Comparison of ENCODE assay signal across 12 cellular contexts in the genomic region with DNA sequence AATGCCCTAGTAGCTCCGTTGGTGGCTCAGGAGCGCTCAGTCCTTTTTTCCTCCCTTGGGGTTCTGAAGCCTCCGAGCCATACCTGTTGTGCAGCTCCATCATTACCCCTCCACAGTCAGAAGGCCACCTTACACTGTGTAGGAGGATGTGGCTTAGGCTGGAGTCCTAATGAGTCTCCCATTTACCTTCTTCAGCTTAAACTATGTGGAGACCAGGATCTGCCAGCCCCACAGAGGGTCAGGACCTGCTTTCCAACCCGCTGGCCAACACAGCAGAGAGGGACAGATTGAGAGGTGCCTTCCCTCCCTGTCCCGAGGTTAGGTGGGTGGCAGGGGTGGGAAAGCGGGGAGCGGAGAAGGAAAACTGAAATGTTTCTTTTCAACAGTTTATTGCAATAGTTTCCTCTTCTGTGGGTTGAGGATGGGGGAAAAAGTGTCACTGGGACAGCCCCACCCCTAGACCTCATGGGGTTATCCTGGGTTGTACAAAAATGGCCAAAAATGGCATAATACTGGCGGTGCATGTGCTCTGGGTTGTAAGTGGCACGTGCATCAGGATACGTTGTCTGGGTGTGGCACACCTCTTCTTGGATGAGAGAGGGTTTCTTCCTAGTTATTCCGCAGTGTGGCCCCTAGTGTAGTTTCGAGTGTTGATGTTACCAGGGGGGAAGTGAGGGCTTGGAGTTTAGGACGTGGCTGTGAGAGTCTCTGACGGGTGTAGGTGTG. TPM values are rescaled to one million over a fixed set of nuclear protein-coding genes. Genes with fewer than 3 reads are reported as not detected.
DNase-seq lines count a peak whose midpoint lies in the region; ATAC-seq and TF ChIP-seq lines count a peak whose summit lies in the region.
"Had no signal": no experiment of that assay in that cellular context is flagged by ENCODE, and none has a peak within 500 bp of the region (broad histone marks: within the 10 kb centered on the region; RNA-seq: fewer than 3 reads in every experiment).

No MANE protein-coding gene starts in this region.

- CTCF ChIA-PET in activated CD8-positive, alpha-beta T cell treated with anti-CD3 and anti-CD28 coated beads for 36 hours (lab: Charles Lee) = interaction anchor here (0.9 to 11.4 kb wide), 6 partner anchors 15 to 41 kb away, joined by 3 to 154 read pairs (median 18); no protein-coding TSS in a partner anchor

- no peaks in the 10 kb centered on the region for H3K9me3 Mint-ChIP-seq in activated CD8-positive, alpha-beta T cell treated with anti-CD3 and anti-CD28 coated beads for 36 hours
- H3K9me3 Mint-ChIP-seq in stimulated activated effector memory CD8-positive, alpha-beta T cell treated with anti-CD3 and anti-CD28 coated beads, Interleukin-12 subunit alpha, Interleukin-12 subunit beta, amount 100 ng/mL, for 72 hours = no peaks in the 10 kb centered on the region

- H3K36me3 Mint-ChIP-seq in activated CD8-positive, alpha-beta T cell treated with anti-CD3 and anti-CD28 coated beads for 36 hours (ENCODE audit: low read depth) = peaks cover 41% of the 10 kb centered on the region
- peaks cover 45% of the 10 kb centered on the region for H3K36me3 Mint-ChIP-seq in stimulated activated effector memory CD8-positive, alpha-beta T cell treated with anti-CD3 and anti-CD28 coated beads, Interleukin-12 subunit alpha, Interleukin-12 subunit beta, amount 100 ng/mL, for 72 hours

- H3K4me1 Mint-ChIP-seq in activated CD8-positive, alpha-beta T cell treated with anti-CD3 and anti-CD28 coated beads for 36 hours (ENCODE audit: low read depth) = peaks cover 89% of the 10 kb centered on the region
- H3K4me1 Mint-ChIP-seq in stimulated activated effector memory CD8-positive, alpha-beta T cell treated with anti-CD3 and anti-CD28 coated beads, Interleukin-12 subunit alpha, Interleukin-12 subunit beta, amount 100 ng/mL, for 72 hours = peaks cover 77% of the 10 kb centered on the region

- intact Hi-C loops in activated CD8-positive, alpha-beta T cell treated with anti-CD3 and anti-CD28 coated beads for 36 hours (cut with micrococcal nuclease) = no loop called here
- intact Hi-C loops in left ventricle myocardium inferior (cut with micrococcal nuclease) = no loop called here

- peak; percentile 37 for ATAC-seq in activated CD8-positive, alpha-beta T cell treated with anti-CD3 and anti-CD28 coated beads for 36 hours
- peak; percentile 43 for ATAC-seq in stimulated activated effector memory CD8-positive, alpha-beta T cell treated with anti-CD3 and anti-CD28 coated beads, Interleukin-12 subunit alpha, Interleukin-12 subunit beta, amount 100 ng/mL, for 72 hours
- ATAC-seq in HG03159 (IDR thresholded peaks at IDR 0.05; ENCODE audit: unreplicated experiment) = no peak
- no peak for ATAC-seq in HG02981 (IDR thresholded peaks at IDR 0.05; ENCODE audit: unreplicated experiment)
- ATAC-seq: Panc1 had no signal

- peaks cover 18% of the 10 kb centered on the region for H3K36me3 ChIP-seq in left ventricle myocardium inferior

- no peak for TF ChIP-seq CTCF in activated CD8-positive, alpha-beta T cell treated with anti-CD3 and anti-CD28 coated beads for 36 hours (IDR thresholded peaks at IDR 0.05)
- no peak for TF ChIP-seq CTCF in left ventricle myocardium inferior (IDR thresholded peaks at IDR 0.05; ENCODE audit: borderline replicate concordance)

- no peaks in the 10 kb centered on the region for H3K9me3 ChIP-seq in left ventricle myocardium inferior (replicated peaks)

- H3K27me3 Mint-ChIP-seq in activated CD8-positive, alpha-beta T cell treated with anti-CD3 and anti-CD28 coated beads for 36 hours = no peaks in the 10 kb centered on the region

- peaks cover 86% of the 10 kb centered on the region for H3K4me1 ChIP-seq in left ventricle myocardium inferior

- POLR2A ChIA-PET in activated CD8-positive, alpha-beta T cell treated with anti-CD3 and anti-CD28 coated beads for 36 hours (lab: Charles Lee) = interaction anchor here (0.7 to 11.5 kb wide), 5 partner anchors 15 to 41 kb away, joined by 4 to 223 read pairs (median 14); no protein-coding TSS in a partner anchor

- peak overlapping the region; percentile 91 for H3K27ac Mint-ChIP-seq in activated CD8-positive, alpha-beta T cell treated with anti-CD3 and anti-CD28 coated beads for 36 hours
- H3K27ac Mint-ChIP-seq in stimulated activated effector memory CD8-positive, alpha-beta T cell treated with anti-CD3 and anti-CD28 coated beads, Interleukin-12 subunit alpha, Interleukin-12 subunit beta, amount 100 ng/mL, for 72 hours = peak overlapping the region; percentile 94

- H3K27me3 ChIP-seq in left ventricle myocardium inferior (ENCODE audit: low read depth) = no peaks in the 10 kb centered on the region

- H3K4me3 Mint-ChIP-seq in activated CD8-positive, alpha-beta T cell treated with anti-CD3 and anti-CD28 coated beads for 36 hours = peak overlapping the region; percentile 54
- peak overlapping the region; percentile 67 for H3K4me3 Mint-ChIP-seq in stimulated activated effector memory CD8-positive, alpha-beta T cell treated with anti-CD3 and anti-CD28 coated beads, Interleukin-12 subunit alpha, Interleukin-12 subunit beta, amount 100 ng/mL, for 72 hours

- DNase-seq in MV-4-11 (lab: John Stamatoyannopoulos, UW) (peak; percentile 32), left ventricle myocardium inferior (no peak), NCI-H146 treated with DMSO at 0.1 percent for 48 hours (lab: John Stamatoyannopoulos, UW; ENCODE audit: unreplicated experiment) (no peak), NCI-H82 (lab: John Stamatoyannopoulos, UW) (no peak)
- DNase-seq in activated CD8-positive, alpha-beta T cell treated with anti-CD3 and anti-CD28 coated beads for 36 hours = peak; percentile 37
- no peak for DNase-seq in stimulated activated effector memory CD8-positive, alpha-beta T cell treated with anti-CD3 and anti-CD28 coated beads, Interleukin-12 subunit alpha, Interleukin-12 subunit beta, amount 100 ng/mL, for 72 hours (ENCODE audit: low spot score in 2 of 2)
- DNase-seq: hippocampal formation, NCI-H1417 treated with DMSO at 0.1 percent for 48 hours, nucleus accumbens had no signal

- H3K27ac ChIP-seq in left ventricle myocardium inferior (replicated peaks) = peak overlapping the region; percentile 58

- no peak overlapping the region for H3K4me3 ChIP-seq in left ventricle myocardium inferior

RNA-seq across cellular contexts. Expression of a gene that starts 31.5 kb away (rescaled TPM):
- 10 to 100 TPM; 43.9 to 45.5 TPM for total RNA-seq in activated CD8-positive, alpha-beta T cell treated with anti-CD3 and anti-CD28 coated beads for 36 hours
- 33.4 TPM for total RNA-seq in left ventricle myocardium inferior

RNA-seq across cellular contexts. Expression of a gene that starts 52.1 kb away (rescaled TPM):
- total RNA-seq in activated CD8-positive, alpha-beta T cell treated with anti-CD3 and anti-CD28 coated beads for 36 hours = under 1 TPM; 0.11 to 0.20 TPM
- total RNA-seq in left ventricle myocardium inferior = not detected

Comparison
In these comparisons a context has a peak if more than half of its experiments do, and no peak if none do; other contexts are left out.
1. DNase-seq: peak in MV-4-11 (single experiment) and activated CD8-positive, alpha-beta T cell treated with anti-CD3 and anti-CD28 coated beads for 36 hours (single experiment); none in left ventricle myocardium inferior (single experiment), stimulated activated effector memory CD8-positive, alpha-beta T cell treated with anti-CD3 and anti-CD28 coated beads, Interleukin-12 subunit alpha, Interleukin-12 subunit beta, amount 100 ng/mL, for 72 hours (0 of 2), NCI-H146 treated with DMSO at 0.1 percent for 48 hours (single experiment) and NCI-H82 (single experiment).
2. ATAC-seq: peak in activated CD8-positive, alpha-beta T cell treated with anti-CD3 and anti-CD28 coated beads for 36 hours (single experiment) and stimulated activated effector memory CD8-positive, alpha-beta T cell treated with anti-CD3 and anti-CD28 coated beads, Interleukin-12 subunit alpha, Interleukin-12 subunit beta, amount 100 ng/mL, for 72 hours (single experiment); none in HG03159 (single experiment) and HG02981 (single experiment).